Comparison of ENCODE assay signal across 8 cellular contexts in genomic region chr20:25056601-25057233, GRCh38. TPM values are rescaled to one million over a fixed set of nuclear protein-coding genes. Genes with fewer than 3 reads are reported as not detected.
DNase-seq lines count a peak whose midpoint lies in the region; ATAC-seq and TF ChIP-seq lines count a peak whose summit lies in the region.

No MANE protein-coding gene starts in this region.

- H3K27ac ChIP-seq in adrenal gland (peak overlapping the region; percentile 48 to 94 (median 82)), left lung (peak overlapping the region; percentile 91 to 92)

- no peak for TF ChIP-seq POLR2A in adrenal gland (IDR thresholded peaks at IDR 0.05)

- DNase-seq in GM06990 (ENCODE audit: extremely low read depth, insufficient read length) (no peak), adrenal gland (peak in 1 of 7 donors; percentile 6), left lung (peak; percentile 35 to 91), type B pancreatic cell (ENCODE audit: extremely low spot score, unreplicated experiment) (no peak), A172 (ENCODE audit: low spot score) (no peak), OCI-M1 (lab: John Stamatoyannopoulos, UW) (no peak), islet precursor cell (no peak)

- H3K4me3 Mint-ChIP-seq in type B pancreatic cell: peak overlapping the region; percentile 86

- ATAC-seq in HG02938 (IDR thresholded peaks at IDR 0.05; ENCODE audit: unreplicated experiment) (peak; percentile 28), left lung (peak; percentile 0)

- H3K27me3 Mint-ChIP-seq in type B pancreatic cell: peaks cover 34% of the 10 kb centered on the region

- peak overlapping the region; percentile 67 for H3K27ac Mint-ChIP-seq in type B pancreatic cell

- H3K4me3 ChIP-seq in GM06990 (replicated peaks; ENCODE audit: low read depth, low read length): peak overlapping the region; percentile 82
- peak overlapping the region in 3 of 4 donors; percentile 71 to 79 (median 71) for H3K4me3 ChIP-seq in adrenal gland
- H3K4me3 ChIP-seq in left lung: peak overlapping the region; percentile 66 to 85

- H3K9me3 Mint-ChIP-seq in type B pancreatic cell: no peaks in the 10 kb centered on the region

- H3K4me1 ChIP-seq in adrenal gland (replicated peaks in 1 of 2) (peaks cover 35 to 65% of the 10 kb centered on the region in 2 donors), left lung (peaks cover 45 to 68% of the 10 kb centered on the region in 2 donors)

- H3K36me3 ChIP-seq in GM06990 (ENCODE audit: control insufficient read depth, insufficient read depth, low read length): no peaks in the 10 kb centered on the region
- no peaks in the 10 kb centered on the region for H3K36me3 ChIP-seq in adrenal gland (replicated peaks in 1 of 2)
- H3K36me3 ChIP-seq in left lung: no peaks in the 10 kb centered on the region

- TF ChIP-seq CTCF in GM06990 (IDR thresholded peaks at IDR 0.05; ENCODE audit: insufficient read depth, low read length, poor library complexity, severe bottlenecking): no peak
- TF ChIP-seq CTCF in adrenal gland (IDR thresholded peaks at IDR 0.05): no peak
- TF ChIP-seq CTCF in left lung (IDR thresholded peaks at IDR 0.05): no peak
- TF ChIP-seq CTCF in type B pancreatic cell (conservative IDR thresholded peaks at IDR 0.05): no peak

- H3K27me3 ChIP-seq in GM06990 (replicated peaks; ENCODE audit: control insufficient read depth, insufficient read depth, low read length) (no peaks in the 10 kb centered on the region), adrenal gland (no peaks in the 10 kb centered on the region), left lung (no peaks in the 10 kb centered on the region)

- intact Hi-C loops in adrenal gland (cut with DNase I) (no loop called here), left lung (cut with DNase I) (no loop called here)

- WGBS in adrenal gland, 4 donors: 9 to 18% (median 13%) methylated on average over 3 to 24 of the region's 24 CpGs

- no peaks in the 10 kb centered on the region for H3K9me3 ChIP-seq in adrenal gland (replicated peaks in 1 of 3)
- H3K9me3 ChIP-seq in left lung: no peaks in the 10 kb centered on the region

- H3K36me3 Mint-ChIP-seq in type B pancreatic cell: no peaks in the 10 kb centered on the region

- peaks cover 24% of the 10 kb centered on the region for H3K4me1 Mint-ChIP-seq in type B pancreatic cell (ENCODE audit: unreplicated experiment)

RNA-seq across cellular contexts. Expression of gene ACSS1, which starts 1.2 kb away (rescaled TPM):
- total RNA-seq in adrenal gland (10 to 100 TPM in 7 of 8 donors, 1 to 10 TPM in 1; 7.2 to 38.5 (median 18.5) TPM), left lung (10 to 100 TPM; 26.6 to 40.7 TPM), type B pancreatic cell (ENCODE audit: low replicate concordance) (22.2 and 27.5 TPM in 2 replicates)
- 10 to 100 TPM in 2 of 3 donors, 1 to 10 TPM in 1; 7.5 to 12.7 (median 11.6) TPM for polyA plus RNA-seq in adrenal gland
- 0.10 and 0.57 TPM in 2 replicates for total RNA-seq in A172 (2014; rRNA removed; shearing (Covaris generic))

RNA-seq across cellular contexts. Expression of gene VSX1, which starts 25.2 kb away (rescaled TPM):
- total RNA-seq in adrenal gland (1 to 10 TPM in 1 of 8 donors, under 1 TPM in 6, not detected in 1; 0.19 to 2.2 (median 0.52) TPM), left lung (not detected), type B pancreatic cell (ENCODE audit: low replicate concordance) (not detected in 2 replicates)
- polyA plus RNA-seq in adrenal gland: under 1 TPM; 0.37 to 0.73 (median 0.48) TPM
- 0.10 TPM in 1 of 2 replicates, not detected in the other for total RNA-seq in A172 (2014; rRNA removed; shearing (Covaris generic))

Comparison
In these comparisons a context has a peak if more than half of its experiments do, and no peak if none do; other contexts are left out.
1. DNase-seq: peak in left lung (2 of 2); none in GM06990 (single experiment), type B pancreatic cell (single experiment), A172 (single experiment), OCI-M1 (single experiment) and islet precursor cell (single experiment).
2. Peak in every context shown above with its lines, with median percentiles within 50 percentile points of each other: H3K4me3 ChIP-seq.